Comparison of ENCODE assay signal across 8 cellular contexts in genomic region chr20:33456916-33457642, GRCh38. TPM values are rescaled to one million over a fixed set of nuclear protein-coding genes. Genes with fewer than 3 reads are reported as not detected.
A peak's percentile ranks its signal among the peaks of the same experiment; 100 is the strongest.
DNase-seq lines count a peak whose midpoint lies in the region; ATAC-seq, FAIRE-seq and TF ChIP-seq lines count a peak whose summit lies in the region.
"Not testable (repeated sequence)": the region's sequence is repeated elsewhere in the genome, so short reads cannot be mapped to it uniquely, and the experiment has no call there.

No MANE protein-coding gene starts in this region.

- H3K79me2 ChIP-seq in neural cell (replicated peaks; ENCODE audit: insufficient read depth, low read length): not testable (repeated sequence)

- not testable (repeated sequence) for H2AFZ ChIP-seq in neural cell (ENCODE audit: low read depth, low read length)

- not testable (repeated sequence) for H3K4me1 Mint-ChIP-seq in activated naive CD8-positive, alpha-beta T cell treated with anti-CD3 and anti-CD28 coated beads for 36 hours

- not testable (repeated sequence) for H3K4me3 Mint-ChIP-seq in activated naive CD8-positive, alpha-beta T cell treated with anti-CD3 and anti-CD28 coated beads for 36 hours

- ATAC-seq in HG02642 (IDR thresholded peaks at IDR 0.05; ENCODE audit: poor library complexity, unreplicated experiment): peak; percentile 53

- not testable (repeated sequence) for H3K4me2 ChIP-seq in neural cell (ENCODE audit: low read length)

- TF ChIP-seq CTCF in neural cell (IDR thresholded peaks at IDR 0.05; ENCODE audit: poor library complexity, severe bottlenecking): peak; percentile 91

- not testable (repeated sequence) for H3K4me3 ChIP-seq in neural cell (ENCODE audit: low read length)

- H3K9ac ChIP-seq in neural cell (ENCODE audit: low read length): not testable (repeated sequence)

- H3K27me3 Mint-ChIP-seq in activated naive CD8-positive, alpha-beta T cell treated with anti-CD3 and anti-CD28 coated beads for 36 hours: not testable (repeated sequence)

- not testable (repeated sequence) for H4K20me1 ChIP-seq in neural cell (ENCODE audit: insufficient read depth)

- H3K9me3 ChIP-seq in neural cell (ENCODE audit: low read length): not testable (repeated sequence)

- TF ChIP-seq EP300 in neural cell (conservative IDR thresholded peaks at IDR 0.05; ENCODE audit: poor library complexity, severe bottlenecking): not testable (repeated sequence)

- not testable (repeated sequence) for H3K9me2 ChIP-seq in neural cell (ENCODE audit: insufficient read depth, low read length)

- TF ChIP-seq RAD21 in neural cell (conservative IDR thresholded peaks at IDR 0.05): peak; percentile 90

- H3K27ac Mint-ChIP-seq in activated naive CD8-positive, alpha-beta T cell treated with anti-CD3 and anti-CD28 coated beads for 36 hours: not testable (repeated sequence)

- not testable (repeated sequence) for H3K9me3 Mint-ChIP-seq in activated naive CD8-positive, alpha-beta T cell treated with anti-CD3 and anti-CD28 coated beads for 36 hours

- DNase-seq in D341Med (ENCODE audit: low spot score) (peak; percentile 87), NCI-H2196 treated with DMSO at 0.1 percent for 48 hours (lab: John Stamatoyannopoulos, UW; ENCODE audit: unreplicated experiment) (peak; percentile 70), T1000 (lab: John Stamatoyannopoulos, UW) (peak; percentile 55), frontal cortex (ENCODE audit: low spot score in 2 of 2) (peak; percentile 53 to 75)
- DNase-seq in activated naive CD8-positive, alpha-beta T cell treated with anti-CD3 and anti-CD28 coated beads for 36 hours: peak; percentile 74
- DNase-seq in stimulated activated CD8-positive, alpha-beta memory T cell treated with anti-CD3 and anti-CD28 coated beads, Interleukin-7, amount 100 ng/mL, for 1 hour (ENCODE audit: low read depth in 2 of 2): peak; percentile 53 to 73

- H3K36me3 Mint-ChIP-seq in activated naive CD8-positive, alpha-beta T cell treated with anti-CD3 and anti-CD28 coated beads for 36 hours: not testable (repeated sequence)

- H3K36me3 ChIP-seq in neural cell (ENCODE audit: insufficient read depth, low read length): not testable (repeated sequence)

- not testable (repeated sequence) for H3F3A ChIP-seq in neural cell (ENCODE audit: insufficient read depth, low read length, poor library complexity, severe bottlenecking)

- H3K27me3 ChIP-seq in neural cell (ENCODE audit: insufficient read depth, low read depth, low read length): not testable (repeated sequence)

- FAIRE-seq in frontal cortex (lab: Jason Lieb, UNC): not testable (repeated sequence)

- H3K27ac ChIP-seq in neural cell (ENCODE audit: low read length): not testable (repeated sequence)

TF ChIP-seq in neural cell, 6 proteins besides CTCF, POLR2A, EP300 and RAD21:
- TF ChIP-seq TAF1 (IDR thresholded peaks at IDR 0.05; ENCODE audit: low read depth) (peak; percentile 32), SMC3 (conservative IDR thresholded peaks at IDR 0.05; ENCODE audit: poor library complexity) (peak; percentile 91)

RNA-seq across cellular contexts. Expression of gene SNTA1, which starts 13.5 kb away (rescaled TPM):
- total RNA-seq in activated naive CD8-positive, alpha-beta T cell treated with anti-CD3 and anti-CD28 coated beads for 36 hours: 1 to 10 TPM; 4.0 to 4.7 TPM
- total RNA-seq in frontal cortex: 13.5 TPM
- polyA plus RNA-seq in neural cell: 7.2 and 8.6 TPM in 2 replicates
- 5.7 and 7.3 TPM in 2 replicates for polyA minus RNA-seq in neural cell

RNA-seq across cellular contexts. Expression of gene CBFA2T2, which starts 32.8 kb away (rescaled TPM):
- total RNA-seq in activated naive CD8-positive, alpha-beta T cell treated with anti-CD3 and anti-CD28 coated beads for 36 hours: 1 to 10 TPM; 6.4 to 6.7 TPM
- 24.9 TPM for total RNA-seq in frontal cortex
- 15.9 and 21.7 TPM in 2 replicates for polyA plus RNA-seq in neural cell
- 32.3 and 39.7 TPM in 2 replicates for polyA minus RNA-seq in neural cell

RNA-seq across cellular contexts. Expression of gene CDK5RAP1, which starts 55.8 kb away (rescaled TPM):
- total RNA-seq in activated naive CD8-positive, alpha-beta T cell treated with anti-CD3 and anti-CD28 coated beads for 36 hours: 10 to 100 TPM; 41.0 to 42.3 TPM
- total RNA-seq in frontal cortex: 22.8 TPM
- 47.2 and 52.5 TPM in 2 replicates for polyA plus RNA-seq in neural cell
- polyA minus RNA-seq in neural cell: 37.5 and 40.9 TPM in 2 replicates
